In genomic region chr19:17411801-17412200, GRCh38 we compare ENCODE assay signal across 1 cellular context.
TF ChIP-seq lines count a peak whose summit lies in the region.

No MANE protein-coding gene starts in this region.

TF ChIP-seq in GM12891, 5 proteins besides CTCF, POLR2A, EP300 and RAD21:
- TF ChIP-seq TAF1 (IDR thresholded peaks at IDR 0.05; ENCODE audit: low read depth, low read length) = no peak
- TF ChIP-seq SPI1 (IDR thresholded peaks at IDR 0.05; ENCODE audit: low read depth, low read length) = no peak
- TF ChIP-seq POLR2AphosphoS5 (IDR thresholded peaks at IDR 0.05; ENCODE audit: low read depth, low read length) = no peak
- no peak for TF ChIP-seq POU2F2 (IDR thresholded peaks at IDR 0.05; ENCODE audit: low read depth, low read length)
- no peak for TF ChIP-seq PAX5 (IDR thresholded peaks at IDR 0.05; ENCODE audit: insufficient read depth, low read length, severe bottlenecking)
